Comparison of ENCODE assay signal across 1 cellular context in genomic region chr12:109572506-109572845, GRCh38.
TF ChIP-seq lines count a peak whose summit lies in the region.

No MANE protein-coding gene starts in this region.

TF ChIP-seq in K562, 482 proteins besides CTCF, POLR2A, EP300 and RAD21:
- TF ChIP-seq UBTF (IDR thresholded peaks at IDR 0.05; ENCODE audit: borderline replicate concordance in 1 of 2, low read depth in 2 of 2, low read length in 2 of 2) = no peak
- no peak for TF ChIP-seq ZNF174 (CRISPR knock-in tag; IDR thresholded peaks at IDR 0.05)
- TF ChIP-seq FOXA3 (CRISPR knock-in tag; conservative IDR thresholded peaks at IDR 0.05 in 1 of 2, IDR thresholded peaks at IDR 0.05 in 1 of 2) = 0 out of 4 replicates have a peak, but pooled peaks of 1 of the 2 experiments have one; percentile 27
- no peak for TF ChIP-seq TAF9B (IDR thresholded peaks at IDR 0.05; ENCODE audit: partially characterized antibody)
- TF ChIP-seq ZBTB49 (CRISPR knock-in tag; IDR thresholded peaks at IDR 0.05; ENCODE audit: borderline replicate concordance) = no peak
- no peak for TF ChIP-seq ZNF184 (CRISPR knock-in tag; IDR thresholded peaks at IDR 0.05)
- no peak for TF ChIP-seq BCOR (IDR thresholded peaks at IDR 0.05)
